26 cellular contexts compared by ENCODE assay signal in genomic region chr17:61650749-61651148, GRCh38.
"Had no signal": no experiment of that assay in that cellular context is flagged by ENCODE, and none has a peak within 500 bp of the region (broad histone marks: within the 10 kb centered on the region; RNA-seq: fewer than 3 reads in every experiment).

No MANE protein-coding gene starts in this region.

- H3K4me1 Mint-ChIP-seq: endodermal cell had no signal

- DNase-seq: colonic mucosa; cortex of kidney; dermis blood vessel endothelial cell; dorsolateral prefrontal cortex; effector CD4-positive, alpha-beta T cell; effector CD8-positive, alpha-beta T cell; effector memory CD4-positive, alpha-beta T cell; effector memory CD8-positive, alpha-beta T cell; endodermal cell; erythroblast; esophagus squamous epithelium; foreskin fibroblast; foreskin keratinocyte; foreskin melanocyte; gastrocnemius medialis; glutamatergic neuron; head of caudate nucleus; heart left ventricle; heart right ventricle had no signal

- H3K27me3 Mint-ChIP-seq: dendritic cell treated with granulocyte-macrophage colony-stimulating factor and Interleukin-4, amounts not matched to agents 40 ng/mL and 50 ng/mL, for 4 days had no signal

- ATAC-seq: effector memory CD8-positive, alpha-beta T cell; esophagus mucosa; foreskin keratinocyte; gastrocnemius medialis; gastroesophageal sphincter; heart left ventricle; heart right ventricle had no signal

- H3K4me3 Mint-ChIP-seq: dendritic cell treated with granulocyte-macrophage colony-stimulating factor and Interleukin-4, amounts not matched to agents 40 ng/mL and 50 ng/mL, for 4 days; effector memory CD8-positive, alpha-beta T cell; endodermal cell had no signal

- H3K27ac Mint-ChIP-seq: dendritic cell treated with granulocyte-macrophage colony-stimulating factor and Interleukin-4, amounts not matched to agents 40 ng/mL and 50 ng/mL, for 4 days; effector memory CD8-positive, alpha-beta T cell; endodermal cell had no signal

- FAIRE-seq: colon, endometrium, endothelial cell of umbilical vein, frontal cortex had no signal
